ENCODE assay signal across 1 cellular context in the genomic region with DNA sequence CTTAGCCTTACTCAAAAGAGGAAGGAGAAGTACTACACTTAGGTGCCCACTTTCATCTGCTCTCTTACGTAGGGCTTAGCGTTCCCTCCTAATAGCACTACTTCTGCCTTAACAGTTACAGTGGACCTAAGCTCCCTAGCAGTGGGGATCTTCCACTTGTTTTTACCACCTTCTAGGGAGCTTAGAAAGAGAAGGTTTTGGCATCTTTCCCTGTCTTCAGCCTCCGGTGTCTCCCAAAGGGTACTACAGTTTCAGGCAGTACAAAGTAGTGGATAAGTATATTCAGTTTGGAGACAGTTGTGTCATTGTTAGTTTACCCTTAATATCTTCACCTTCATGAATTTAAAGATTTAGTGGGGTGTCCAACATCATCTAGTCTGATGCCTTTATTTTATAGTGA.
TF ChIP-seq lines count a peak whose summit lies in the region.

No MANE protein-coding gene starts in this region.

TF ChIP-seq in GM23338, 12 proteins besides CTCF, POLR2A, EP300 and RAD21:
- TF ChIP-seq ZNF114 (CRISPR knock-in tag; IDR thresholded peaks at IDR 0.05) = no peak
- TF ChIP-seq ZNF462 (CRISPR knock-in tag; IDR thresholded peaks at IDR 0.05) = no peak
- TF ChIP-seq POLR2AphosphoS5 (IDR thresholded peaks at IDR 0.05; ENCODE audit: low read depth) = no peak
- TF ChIP-seq NANOG (IDR thresholded peaks at IDR 0.05; ENCODE audit: borderline replicate concordance) = no peak
- TF ChIP-seq JUNB (IDR thresholded peaks at IDR 0.05; ENCODE audit: unreplicated experiment) = no peak
- no peak for TF ChIP-seq EZH2phosphoT487 (IDR thresholded peaks at IDR 0.05; ENCODE audit: unreplicated experiment)
- TF ChIP-seq EZH2 (IDR thresholded peaks at IDR 0.05; ENCODE audit: low read depth, unreplicated experiment) = no peak
- no peak for TF ChIP-seq ZNF331 (CRISPR knock-in tag; IDR thresholded peaks at IDR 0.05; ENCODE audit: low read depth)
- TF ChIP-seq STAT1 (IDR thresholded peaks at IDR 0.05; ENCODE audit: unreplicated experiment) = no peak
- TF ChIP-seq, protein P1, sequence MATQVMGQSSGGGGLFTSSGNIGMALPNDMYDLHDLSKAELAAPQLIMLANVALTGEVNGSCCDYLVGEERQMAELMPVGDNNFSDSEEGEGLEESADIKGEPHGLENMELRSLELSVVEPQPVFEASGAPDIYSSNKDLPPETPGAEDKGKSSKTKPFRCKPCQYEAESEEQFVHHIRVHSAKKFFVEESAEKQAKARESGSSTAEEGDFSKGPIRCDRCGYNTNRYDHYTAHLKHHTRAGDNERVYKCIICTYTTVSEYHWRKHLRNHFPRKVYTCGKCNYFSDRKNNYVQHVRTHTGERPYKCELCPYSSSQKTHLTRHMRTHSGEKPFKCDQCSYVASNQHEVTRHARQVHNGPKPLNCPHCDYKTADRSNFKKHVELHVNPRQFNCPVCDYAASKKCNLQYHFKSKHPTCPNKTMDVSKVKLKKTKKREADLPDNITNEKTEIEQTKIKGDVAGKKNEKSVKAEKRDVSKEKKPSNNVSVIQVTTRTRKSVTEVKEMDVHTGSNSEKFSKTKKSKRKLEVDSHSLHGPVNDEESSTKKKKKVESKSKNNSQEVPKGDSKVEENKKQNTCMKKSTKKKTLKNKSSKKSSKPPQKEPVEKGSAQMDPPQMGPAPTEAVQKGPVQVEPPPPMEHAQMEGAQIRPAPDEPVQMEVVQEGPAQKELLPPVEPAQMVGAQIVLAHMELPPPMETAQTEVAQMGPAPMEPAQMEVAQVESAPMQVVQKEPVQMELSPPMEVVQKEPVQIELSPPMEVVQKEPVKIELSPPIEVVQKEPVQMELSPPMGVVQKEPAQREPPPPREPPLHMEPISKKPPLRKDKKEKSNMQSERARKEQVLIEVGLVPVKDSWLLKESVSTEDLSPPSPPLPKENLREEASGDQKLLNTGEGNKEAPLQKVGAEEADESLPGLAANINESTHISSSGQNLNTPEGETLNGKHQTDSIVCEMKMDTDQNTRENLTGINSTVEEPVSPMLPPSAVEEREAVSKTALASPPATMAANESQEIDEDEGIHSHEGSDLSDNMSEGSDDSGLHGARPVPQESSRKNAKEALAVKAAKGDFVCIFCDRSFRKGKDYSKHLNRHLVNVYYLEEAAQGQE (IDR thresholded peaks at IDR 0.05; ENCODE audit: unreplicated experiment) = no peak
- TF ChIP-seq, protein P2, sequence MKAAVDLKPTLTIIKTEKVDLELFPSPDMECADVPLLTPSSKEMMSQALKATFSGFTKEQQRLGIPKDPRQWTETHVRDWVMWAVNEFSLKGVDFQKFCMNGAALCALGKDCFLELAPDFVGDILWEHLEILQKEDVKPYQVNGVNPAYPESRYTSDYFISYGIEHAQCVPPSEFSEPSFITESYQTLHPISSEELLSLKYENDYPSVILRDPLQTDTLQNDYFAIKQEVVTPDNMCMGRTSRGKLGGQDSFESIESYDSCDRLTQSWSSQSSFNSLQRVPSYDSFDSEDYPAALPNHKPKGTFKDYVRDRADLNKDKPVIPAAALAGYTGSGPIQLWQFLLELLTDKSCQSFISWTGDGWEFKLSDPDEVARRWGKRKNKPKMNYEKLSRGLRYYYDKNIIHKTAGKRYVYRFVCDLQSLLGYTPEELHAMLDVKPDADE (IDR thresholded peaks at IDR 0.05) = no peak
- TF ChIP-seq CREB1 (CRISPR knock-in tag; IDR thresholded peaks at IDR 0.05; ENCODE audit: low read depth) = no peak
